In the genomic region with DNA sequence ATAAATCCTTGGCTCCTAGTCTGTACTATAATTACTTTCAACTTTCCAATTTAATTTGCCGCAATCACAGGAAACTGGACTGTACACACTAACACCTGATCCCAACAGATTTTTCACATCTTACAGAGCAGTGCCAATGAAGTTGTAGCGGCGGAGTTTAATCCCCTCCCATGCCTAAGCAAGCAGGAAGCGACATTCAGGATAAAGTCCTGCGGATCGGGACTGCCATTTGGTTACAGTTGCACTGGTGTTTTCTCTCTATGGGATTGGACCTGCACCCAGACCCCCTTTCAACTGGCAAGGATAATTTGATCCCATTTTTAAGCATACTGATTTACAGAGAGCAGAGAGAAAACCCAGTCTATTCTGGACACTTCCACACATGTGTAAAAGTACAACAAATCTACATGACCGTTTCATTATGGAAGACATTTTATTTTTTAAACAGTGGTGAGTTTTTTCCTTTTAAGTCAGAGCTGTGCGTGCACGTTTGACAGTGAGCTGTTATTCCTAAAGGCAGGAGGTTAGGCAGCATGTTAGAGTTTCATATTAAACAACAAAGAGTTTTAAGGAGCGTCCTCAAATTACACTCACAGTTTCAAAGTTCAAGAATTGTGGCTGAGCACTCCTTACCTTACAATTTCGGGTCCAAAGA, we compare ENCODE assay signal across 9 cellular contexts.
DNase-seq lines count a peak whose midpoint lies in the region; ATAC-seq and TF ChIP-seq lines count a peak whose summit lies in the region.
"Had no signal": no experiment of that assay in that cellular context is flagged by ENCODE, and none has a peak within 500 bp of the region (broad histone marks: within the 10 kb centered on the region; RNA-seq: fewer than 3 reads in every experiment).

No MANE protein-coding gene starts in this region.

- no peak for DNase-seq in BE2C
- DNase-seq in NCI-H69 (lab: John Stamatoyannopoulos, UW), result peak; percentile 73
- DNase-seq in effector memory CD8-positive, alpha-beta T cell, result no peak
- no peak for DNase-seq in nephron progenitor cell
- no peak for DNase-seq in NCI-H226
- no peak for DNase-seq in HCEC 1CT
- DNase-seq in NCI-H2171 (lab: John Stamatoyannopoulos, UW), result no peak
- no peak for DNase-seq in T-cell
- DNase-seq: NCI-H345 had no signal

- H3K9me3 ChIP-seq in BE2C, result no peaks in the 10 kb centered on the region

- no peak overlapping the region for H3K27ac Mint-ChIP-seq in effector memory CD8-positive, alpha-beta T cell
- H3K27ac Mint-ChIP-seq in nephron progenitor cell (no peak overlapping the region), T-cell (no peak overlapping the region)

- no peaks in the 10 kb centered on the region for H3K27me3 Mint-ChIP-seq in effector memory CD8-positive, alpha-beta T cell
- H3K27me3 Mint-ChIP-seq in nephron progenitor cell (ENCODE audit: low read depth, poor library complexity), result no peaks in the 10 kb centered on the region
- no peaks in the 10 kb centered on the region for H3K27me3 Mint-ChIP-seq in T-cell

- peaks cover 10 to 11% of the 10 kb centered on the region in 2 donors for H3K4me1 Mint-ChIP-seq in effector memory CD8-positive, alpha-beta T cell (ENCODE audit: low read depth in 2 of 2)
- H3K4me1 Mint-ChIP-seq in nephron progenitor cell (peaks cover 21% of the 10 kb centered on the region), T-cell (peaks cover 10 to 19% (median 13%) of the 10 kb centered on the region in 3 donors)

- H3K4me3 ChIP-seq in BE2C (ENCODE audit: low read depth, low read length), result peak overlapping the region; percentile 77

- H3K4me1 ChIP-seq in BE2C, result peaks cover 5% of the 10 kb centered on the region

- no peak for ATAC-seq in effector memory CD8-positive, alpha-beta T cell (replicated peaks)
- no peak for ATAC-seq in T-cell (replicated peaks in 1 of 4)

- POLR2A ChIA-PET in T-cell (lab: Charles Lee), result no interaction called here

- H3K27me3 ChIP-seq in BE2C, result no peaks in the 10 kb centered on the region

- no peaks in the 10 kb centered on the region for H3K36me3 Mint-ChIP-seq in effector memory CD8-positive, alpha-beta T cell (ENCODE audit: insufficient read depth)
- H3K36me3 Mint-ChIP-seq in nephron progenitor cell (ENCODE audit: low read depth) (no peaks in the 10 kb centered on the region), T-cell (no peaks in the 10 kb centered on the region)

- no peaks in the 10 kb centered on the region for H3K36me3 ChIP-seq in BE2C

- H3K4me3 Mint-ChIP-seq in effector memory CD8-positive, alpha-beta T cell, result peak overlapping the region; percentile 21 to 25
- H3K4me3 Mint-ChIP-seq in nephron progenitor cell (peak overlapping the region; percentile 29), T-cell (peak overlapping the region in 1 of 3 donors; percentile 14)

- H3K9me3 Mint-ChIP-seq in effector memory CD8-positive, alpha-beta T cell, result no peaks in the 10 kb centered on the region
- H3K9me3 Mint-ChIP-seq in nephron progenitor cell (peaks cover 3% of the 10 kb centered on the region), T-cell (no peaks in the 10 kb centered on the region)

- TF ChIP-seq CTCF in BE2C (IDR thresholded peaks at IDR 0.05; ENCODE audit: low read depth, low read length) (no peak), nephron progenitor cell (IDR thresholded peaks at IDR 0.05) (no peak)

- CTCF ChIA-PET in T-cell (lab: Charles Lee), result interaction anchor here in 1 of 2 donors (0.6 kb wide), 1 partner anchor 317 kb away, joined by 4 read pairs; no protein-coding TSS in a partner anchor
